Comparison of ENCODE assay signal across 13 cellular contexts in the genomic region with DNA sequence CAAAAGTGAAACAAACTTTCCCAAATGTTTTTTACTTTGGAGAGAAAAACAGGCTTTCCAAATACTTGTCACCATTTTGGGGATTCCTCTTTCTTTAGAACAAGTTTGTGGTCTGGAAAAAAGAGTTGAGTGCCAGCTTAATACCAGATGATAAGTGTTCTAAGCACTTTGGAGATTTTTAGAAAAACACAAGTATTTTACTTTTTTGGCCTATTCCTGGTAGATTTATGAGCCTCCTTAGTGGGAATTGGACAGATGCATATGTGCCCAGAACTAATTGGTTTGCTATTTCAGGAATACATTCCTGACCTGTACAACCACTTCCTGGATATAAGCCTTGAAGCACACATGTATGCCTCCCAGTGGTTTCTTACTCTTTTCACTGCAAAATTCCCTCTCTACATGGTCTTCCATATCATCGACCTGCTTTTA. TPM values are rescaled to one million over a fixed set of nuclear protein-coding genes. Genes with fewer than 3 reads are reported as not detected.
DNase-seq lines count a peak whose midpoint lies in the region; ATAC-seq, FAIRE-seq and TF ChIP-seq lines count a peak whose summit lies in the region.
"Had no signal": no experiment of that assay in that cellular context is flagged by ENCODE, and none has a peak within 500 bp of the region (broad histone marks: within the 10 kb centered on the region; RNA-seq: fewer than 3 reads in every experiment).

No MANE protein-coding gene starts in this region.

- peak overlapping the region in 1 of 4 donors; percentile 4 for H3K4me3 ChIP-seq in tibial nerve
- H3K4me3 ChIP-seq in kidney (ENCODE audit: low read length in 2 of 2): no peak overlapping the region
- H3K4me3 ChIP-seq: psoas muscle had no signal

- H3K27ac ChIP-seq in H9 (ENCODE audit: insufficient read length, low read depth, low read length) (peak overlapping the region; percentile 30), tibial nerve (peak overlapping the region in 3 of 4 donors; percentile 29 to 66 (median 52)), kidney (ENCODE audit: low read depth in 2 of 2, low read length in 2 of 2) (peak overlapping the region in 1 of 2 donors; percentile 14)
- H3K27ac ChIP-seq: psoas muscle had no signal

- TF ChIP-seq EP300 in tibial nerve (IDR thresholded peaks at IDR 0.05): no peak

- H2BK20ac ChIP-seq in H9 (ENCODE audit: low read depth, low read length, poor library complexity, severe bottlenecking): no peak overlapping the region

- no peak overlapping the region for H2BK120ac ChIP-seq in H9 (ENCODE audit: low read depth, low read length, poor library complexity, severe bottlenecking)

- peaks cover 49 to 57% of the 10 kb centered on the region in 2 experiments for H3K4me1 Mint-ChIP-seq in H9

- H3K79me2 ChIP-seq in H9 (ENCODE audit: insufficient read depth, low read length): no peaks in the 10 kb centered on the region

- H3K9me3 ChIP-seq in H9 (ENCODE audit: control insufficient read depth, low read depth, low read length): no peaks in the 10 kb centered on the region
- no peaks in the 10 kb centered on the region for H3K9me3 ChIP-seq in tibial nerve
- no peaks in the 10 kb centered on the region for H3K9me3 ChIP-seq in kidney (ENCODE audit: control insufficient read depth in 1 of 2, low read length in 2 of 2)
- H3K9me3 ChIP-seq: psoas muscle had no signal

- H2AFZ ChIP-seq in H9 (ENCODE audit: low read length): no peak overlapping the region

- TF ChIP-seq CTCF in H9 (conservative IDR thresholded peaks at IDR 0.05) (no peak), tibial nerve (IDR thresholded peaks at IDR 0.05) (no peak), kidney (IDR thresholded peaks at IDR 0.05; ENCODE audit: borderline replicate concordance, extremely low read depth, insufficient read depth) (no peak)

- no peaks in the 10 kb centered on the region for H3K9me3 Mint-ChIP-seq in H9
- H3K9me3 Mint-ChIP-seq: activated T-cell treated with anti-CD3 and anti-CD28 coated beads, Interleukin-2, amount 50 U/mL, for 4 hours had no signal

- H3K4me3 Mint-ChIP-seq in H9: no peak overlapping the region
- H3K4me3 Mint-ChIP-seq: activated T-cell treated with anti-CD3 and anti-CD28 coated beads, Interleukin-2, amount 50 U/mL, for 4 hours had no signal

- H3K14ac ChIP-seq in H9 (ENCODE audit: insufficient read depth, low read length): no peak overlapping the region

- no peak overlapping the region for H4K8ac ChIP-seq in H9 (replicated peaks; ENCODE audit: insufficient read length, low read depth, low read length)

- peaks cover 11% of the 10 kb centered on the region; the same call in 1 of the 2 replicates for H3K4me1 ChIP-seq in H9 (ENCODE audit: insufficient read depth, low read length)
- H3K4me1 ChIP-seq in tibial nerve: peaks cover 0 to 43% (median 3%) of the 10 kb centered on the region in 4 donors
- H3K4me1 ChIP-seq in kidney (ENCODE audit: control insufficient read depth in 1 of 2, insufficient read depth in 1 of 2, low read depth in 1 of 2, low read length in 2 of 2): peaks cover 0 to 6% of the 10 kb centered on the region in 2 donors
- H3K4me1 ChIP-seq: psoas muscle had no signal

- H2BK12ac ChIP-seq in H9 (ENCODE audit: insufficient read length, low read depth, low read length): no peak overlapping the region

- H3K27me3 ChIP-seq in H9 (ENCODE audit: insufficient read depth, low read length) (no peaks in the 10 kb centered on the region), tibial nerve (no peaks in the 10 kb centered on the region)

- no peak overlapping the region for H3K4ac ChIP-seq in H9 (ENCODE audit: low read depth, low read length)

- intact Hi-C loops in kidney (cut with DNase I): no loop called here

- peaks cover 5 to 41% (median 35%) of the 10 kb centered on the region in 3 experiments; a peak in 6 of 7 replicates for H3K36me3 Mint-ChIP-seq in H9 (ENCODE audit: insufficient read depth in 1 of 3, low read depth in 3 of 3)

- no peak for TF ChIP-seq POLR2A in tibial nerve (IDR thresholded peaks at IDR 0.05)

- DNase-seq in H9 (no peak), astrocyte of the hippocampus (ENCODE audit: low read depth, low spot score) (peak; percentile 77), kidney tubule cell (ENCODE audit: low spot score) (peak; percentile 29), tibial nerve (ENCODE audit: low spot score in 2 of 2) (no peak), kidney (no peak), HT-29 (ENCODE audit: low spot score) (no peak)
- DNase-seq: activated T-cell treated with anti-CD3 and anti-CD28 coated beads, Interleukin-2, amount 50 U/mL, for 4 hours; effector memory CD4-positive, alpha-beta T cell; H7; NCI-H1105 treated with DMSO at 0.1 percent for 48 hours; psoas muscle had no signal

- no peaks in the 10 kb centered on the region for H3K79me1 ChIP-seq in H9 (ENCODE audit: insufficient read depth, low read depth, low read length, poor library complexity, severe bottlenecking)

- H2AK5ac ChIP-seq in H9 (ENCODE audit: insufficient read length, low read length): no peak overlapping the region

- H3K23ac ChIP-seq in H9 (ENCODE audit: insufficient read length, low read depth, low read length): no peak overlapping the region

- H2BK5ac ChIP-seq in H9 (ENCODE audit: insufficient read length, low read length): no peak overlapping the region

- H2BK15ac ChIP-seq in H9 (ENCODE audit: low read depth, low read length): no peak overlapping the region

- H3K23me2 ChIP-seq in H9 (ENCODE audit: insufficient read length, low read depth, low read length, poor library complexity, severe bottlenecking): no peaks in the 10 kb centered on the region

- no peaks in the 10 kb centered on the region for H3K27me3 Mint-ChIP-seq in H9 (ENCODE audit: low read depth)

- H3K27ac Mint-ChIP-seq in H9: peak overlapping the region in 1 of 3 experiments; percentile 46; a peak in 1 of 7 replicates

- H3T11ph ChIP-seq in H9 (ENCODE audit: low read length): no peak overlapping the region

- H4K20me1 ChIP-seq in H9 (ENCODE audit: control insufficient read depth, insufficient read depth, insufficient read length): no peaks in the 10 kb centered on the region

- no peak for FAIRE-seq in kidney (lab: Jason Lieb, UNC)
- FAIRE-seq: keratinocyte had no signal

- WGBS in H9 (ENCODE audit: extremely low coverage, insufficient read length, low lambda C conversion rate): no CpG with 5 or more reads among the region's 1 CpG
- WGBS in tibial nerve, 2 donors: 56 to 58% methylated on average over 1 of the region's 1 CpG

- H4K91ac ChIP-seq in H9 (ENCODE audit: insufficient read length, low read depth, low read length): no peak overlapping the region

- no peak overlapping the region for H3K4me2 ChIP-seq in H9 (ENCODE audit: insufficient read depth, insufficient read length, low read length)

- no peak overlapping the region for H4K5ac ChIP-seq in H9 (ENCODE audit: insufficient read length, low read depth, low read length)

- no peak for ATAC-seq in GM21528 (IDR thresholded peaks at IDR 0.05; ENCODE audit: low FRiP score, unreplicated experiment)
- ATAC-seq: activated T-cell treated with anti-CD3 and anti-CD28 coated beads, Interleukin-2, amount 50 U/mL, for 4 hours; psoas muscle had no signal

- H3K18ac ChIP-seq in H9 (ENCODE audit: insufficient read length, low read depth, low read length): no peak overlapping the region

- no peak overlapping the region for H3K56ac ChIP-seq in H9 (ENCODE audit: insufficient read length, low read depth, low read length)

- H3K9ac ChIP-seq in H9 (ENCODE audit: extremely low read depth, insufficient read length, low read length): no peak overlapping the region
- no peak overlapping the region for H3K9ac ChIP-seq in kidney (ENCODE audit: low read length in 2 of 2)

- H3K36me3 ChIP-seq in tibial nerve (peaks cover 0 to 46% (median 0%) of the 10 kb centered on the region in 3 donors), kidney (ENCODE audit: control insufficient read depth in 1 of 2, insufficient read depth in 2 of 2, low read length in 2 of 2) (peaks cover 9 to 23% of the 10 kb centered on the region in 2 donors)

RNA-seq across cellular contexts. Expression of a gene that starts 40.5 kb away (rescaled TPM):
- total RNA-seq in H9 (2021) (0.87 and 1.0 TPM in 2 replicates), tibial nerve (1 to 10 TPM in 2 of 4 donors, under 1 TPM in 1, not detected in 1; 0.98 to 4.4 (median 3.9) TPM), kidney (4.1 TPM)
- 0.34 TPM for polyA plus RNA-seq in kidney (ENCODE audit: insufficient read depth, low read depth, low replicate concordance)
- total RNA-seq in HT-29 (2014; rRNA removed; shearing (Covaris generic)): 0.44 TPM in 1 of 2 replicates, not detected in the other

Comparison
In these comparisons a context has a peak if more than half of its experiments do, and no peak if none do; other contexts are left out.
1. DNase-seq: peak in astrocyte of the hippocampus (single experiment) and kidney tubule cell (single experiment); none in H9 (single experiment), tibial nerve (0 of 2), kidney (single experiment) and HT-29 (single experiment).